In the genomic region with DNA sequence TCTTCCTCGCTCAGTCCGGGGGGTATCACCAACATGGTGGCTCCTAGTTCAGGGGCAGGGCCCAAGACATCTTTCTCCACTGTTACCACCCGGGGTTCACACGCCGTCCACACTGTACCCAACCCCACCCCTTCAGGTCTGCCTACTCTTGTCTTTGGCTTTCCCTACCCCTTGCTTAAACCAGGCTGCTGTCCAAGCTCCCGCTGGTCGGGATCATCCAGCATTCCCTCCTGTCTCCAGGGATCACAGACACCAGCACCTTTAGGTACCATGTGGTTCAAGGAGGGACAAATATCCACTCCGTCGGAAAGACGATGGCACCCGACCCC, we compare ENCODE assay signal across 6 cellular contexts. TPM values are rescaled to one million over a fixed set of nuclear protein-coding genes. Genes with fewer than 3 reads are reported as not detected.
DNase-seq lines count a peak whose midpoint lies in the region; ATAC-seq and TF ChIP-seq lines count a peak whose summit lies in the region.

No MANE protein-coding gene starts in this region.

- H3K4me3 Mint-ChIP-seq in endodermal cell = peak overlapping the region; percentile 92

- no peak for TF ChIP-seq CTCF in endodermal cell (conservative IDR thresholded peaks at IDR 0.05)

- peaks cover 6% of the 10 kb centered on the region for H3K4me1 ChIP-seq in endodermal cell (ENCODE audit: control insufficient read depth, insufficient read depth, low read length)
- peaks cover 15% of the 10 kb centered on the region for H3K4me1 ChIP-seq in skeletal muscle satellite cell (ENCODE audit: control insufficient read depth, insufficient read depth, low read length)

- ATAC-seq in Right ventricle myocardium inferior = peak; percentile 8

- H3K27ac Mint-ChIP-seq in endodermal cell = peak overlapping the region; percentile 98

- WGBS in endodermal cell (ENCODE audit: insufficient coverage in 1 of 2, insufficient read length in 1 of 2), 2 experiments = 0 to 10% methylated on average over 2 to 11 of the region's 11 CpGs

- no peak overlapping the region for H3K27ac ChIP-seq in endodermal cell (ENCODE audit: low read depth, low read length)

- peak overlapping the region; percentile 73 for H3K9ac ChIP-seq in endodermal cell (ENCODE audit: extremely low read depth, low read length, poor library complexity, severe bottlenecking)
- H3K9ac ChIP-seq in skeletal muscle satellite cell (ENCODE audit: low read depth, low read length) = peak overlapping the region; percentile 96

- H3K36me3 ChIP-seq in endodermal cell (ENCODE audit: control insufficient read depth, insufficient read depth, low read length) (peaks cover 67% of the 10 kb centered on the region), skeletal muscle satellite cell (ENCODE audit: insufficient read depth, low read length) (peaks cover 62% of the 10 kb centered on the region)

- H3K27me3 Mint-ChIP-seq in endodermal cell (ENCODE audit: insufficient read depth) = no peaks in the 10 kb centered on the region

- peaks cover 66% of the 10 kb centered on the region for H3K36me3 Mint-ChIP-seq in endodermal cell (ENCODE audit: low read depth)

- H3K9me3 ChIP-seq in endodermal cell (ENCODE audit: control insufficient read depth, low read length) = no peaks in the 10 kb centered on the region
- H3K9me3 ChIP-seq in skeletal muscle satellite cell (replicated peaks; ENCODE audit: low read length) = no peaks in the 10 kb centered on the region

- intact Hi-C loops in Right ventricle myocardium inferior (cut with DNase I) (loop anchor here (5.0 to 10.0 kb wide), 3 partner anchors 56 to 414 kb away; a partner anchor contains a TSS), cardiac septum (cut with DNase I) (loop anchor here (10.0 kb wide), 1 partner anchor 414 kb away; a partner anchor contains a TSS)

- peak overlapping the region; percentile 90 for H3K4me3 ChIP-seq in endodermal cell (ENCODE audit: low read length)
- H3K4me3 ChIP-seq in skeletal muscle satellite cell (ENCODE audit: low read length) = peak overlapping the region; percentile 90

- peak overlapping the region; percentile 95 for H3K4me2 ChIP-seq in skeletal muscle satellite cell (ENCODE audit: low read length)

- H3K27me3 ChIP-seq in endodermal cell (ENCODE audit: control insufficient read depth, insufficient read depth, low read length, poor library complexity, severe bottlenecking) (no peaks in the 10 kb centered on the region), skeletal muscle satellite cell (ENCODE audit: control insufficient read depth, insufficient read depth, low read length) (no peaks in the 10 kb centered on the region)

- H3K9me3 Mint-ChIP-seq in endodermal cell = no peaks in the 10 kb centered on the region

- peaks cover 5% of the 10 kb centered on the region for H3K4me1 Mint-ChIP-seq in endodermal cell

- DNase-seq in Right ventricle myocardium inferior (ENCODE audit: missing footprints) (peak; percentile 55), cardiac septum (ENCODE audit: low spot score) (no peak), endodermal cell (no peak), hippocampal formation (lab: John Stamatoyannopoulos, UW) (no peak)
- DNase-seq in activated CD4-positive, alpha-beta T cell treated with anti-CD3 and anti-CD28 coated beads for 48 hours = no peak

RNA-seq across cellular contexts. Expression of a gene that starts 0.4 kb away (rescaled TPM):
- 41.9 TPM for total RNA-seq in Right ventricle myocardium inferior
- total RNA-seq in cardiac septum = 46.7 TPM
- 100 to 1,000 TPM in 1 of 2 donors, 10 to 100 TPM in 1; 90.3 to 132 TPM for total RNA-seq in endodermal cell
- 105 TPM for polyA plus RNA-seq in endodermal cell (2013, experiment 1 of 2)
- polyA plus RNA-seq in endodermal cell (2013, experiment 2 of 2) = 103 TPM
- total RNA-seq in skeletal muscle satellite cell (2012; rRNA removed) = 112 and 141 TPM in 2 replicates

RNA-seq across cellular contexts. Expression of a gene that starts 0.6 kb away (rescaled TPM):
- total RNA-seq in Right ventricle myocardium inferior (30.7 TPM), cardiac septum (33.2 TPM), endodermal cell (100 to 1,000 TPM in 1 of 2 donors, 10 to 100 TPM in 1; 95.8 to 103 TPM)
- 54.5 TPM for polyA plus RNA-seq in endodermal cell (2013, experiment 1 of 2)
- polyA plus RNA-seq in endodermal cell (2013, experiment 2 of 2) = 45.0 TPM
- total RNA-seq in skeletal muscle satellite cell (2012; rRNA removed) = 63.6 and 73.0 TPM in 2 replicates

RNA-seq across cellular contexts. Expression of a gene that starts 12.5 kb away (rescaled TPM):
- total RNA-seq in Right ventricle myocardium inferior (8.8 TPM), cardiac septum (5.0 TPM), endodermal cell (under 1 TPM; 0.51 to 0.66 TPM)
- 0.57 TPM for polyA plus RNA-seq in endodermal cell (2013, experiment 1 of 2)
- polyA plus RNA-seq in endodermal cell (2013, experiment 2 of 2) = 1.3 TPM
- 4.8 and 10.3 TPM in 2 replicates for total RNA-seq in skeletal muscle satellite cell (2012; rRNA removed)

RNA-seq across cellular contexts. Expression of a gene that starts 13.6 kb away (rescaled TPM):
- total RNA-seq in Right ventricle myocardium inferior (9.8 TPM), cardiac septum (14.0 TPM), endodermal cell (10 to 100 TPM; 19.2 to 22.3 TPM)
- 17.5 TPM for polyA plus RNA-seq in endodermal cell (2013, experiment 1 of 2)
- 15.3 TPM for polyA plus RNA-seq in endodermal cell (2013, experiment 2 of 2)
- 11.1 and 12.7 TPM in 2 replicates for total RNA-seq in skeletal muscle satellite cell (2012; rRNA removed)

RNA-seq across cellular contexts. Expression of a gene that starts 23.5 kb away (rescaled TPM):
- 92.1 TPM for total RNA-seq in Right ventricle myocardium inferior
- 131 TPM for total RNA-seq in cardiac septum
- total RNA-seq in endodermal cell = 1 to 10 TPM; 4.5 to 6.2 TPM
- polyA plus RNA-seq in endodermal cell (2013, experiment 1 of 2) = 6.0 TPM
- polyA plus RNA-seq in endodermal cell (2013, experiment 2 of 2) = 3.9 TPM
- 1.8 and 2.0 TPM in 2 replicates for total RNA-seq in skeletal muscle satellite cell (2012; rRNA removed)
